Comparison of ENCODE assay signal across 8 cellular contexts in genomic region chr1:88462481-88463261, GRCh38.
A peak's percentile ranks its signal among the peaks of the same experiment; 100 is the strongest.
DNase-seq lines count a peak whose midpoint lies in the region; ATAC-seq and TF ChIP-seq lines count a peak whose summit lies in the region.

No MANE protein-coding gene starts in this region.

- no peaks in the 10 kb centered on the region for H3K36me3 ChIP-seq in NT2/D1 (ENCODE audit: insufficient read depth, insufficient read length, low read length)

- H3K36me3 Mint-ChIP-seq in nephron (ENCODE audit: low read depth) = no peaks in the 10 kb centered on the region

- H3K9ac ChIP-seq in NT2/D1 (ENCODE audit: insufficient read length, low read depth) = peak overlapping the region; percentile 78

- H3K27ac Mint-ChIP-seq in nephron = peak overlapping the region; percentile 64 to 91 (median 85)

- H3K27me3 Mint-ChIP-seq in nephron (ENCODE audit: low read depth) = no peaks in the 10 kb centered on the region

- DNase-seq in Daoy (ENCODE audit: low read depth) = peak; percentile 82
- DNase-seq in NT2/D1 (ENCODE audit: low read depth, low spot score) = peak; percentile 22
- DNase-seq in fibroblast of the aortic adventitia (ENCODE audit: low read depth) = peak; percentile 11

- no peaks in the 10 kb centered on the region for H3K9me3 Mint-ChIP-seq in nephron

- ATAC-seq in HG03460 (IDR thresholded peaks at IDR 0.05; ENCODE audit: unreplicated experiment) (no peak), HG02970 (IDR thresholded peaks at IDR 0.05; ENCODE audit: low FRiP score, unreplicated experiment) (no peak), HG03521 (IDR thresholded peaks at IDR 0.05; ENCODE audit: unreplicated experiment) (no peak)
- no peak for ATAC-seq in activated CD4-positive, CD25-positive, alpha-beta regulatory T cell treated with anti-CD3 and anti-CD28 coated beads, Interleukin-2, amount 50 U/mL, for 24 hours

- H3K9me3 ChIP-seq in NT2/D1 (ENCODE audit: insufficient read depth, low read length) = peaks cover 8% of the 10 kb centered on the region; the same call in 1 of the 2 replicates

- TF ChIP-seq CTCF in fibroblast of the aortic adventitia (IDR thresholded peaks at IDR 0.05; ENCODE audit: insufficient read depth, low read length) (no peak), nephron (IDR thresholded peaks at IDR 0.05; ENCODE audit: unreplicated experiment in 3 of 3) (no peak)

- peaks cover 5% of the 10 kb centered on the region for H3K27me3 ChIP-seq in NT2/D1 (ENCODE audit: insufficient read depth, insufficient read length)

- no peaks in the 10 kb centered on the region for H3K4me1 Mint-ChIP-seq in nephron

- peak overlapping the region; percentile 80 to 87 (median 87) for H3K4me3 Mint-ChIP-seq in nephron

- no peaks in the 10 kb centered on the region for H3K4me1 ChIP-seq in NT2/D1 (ENCODE audit: insufficient read depth, insufficient read length)

- H3K4me3 ChIP-seq in NT2/D1 (ENCODE audit: insufficient read length, low read depth) = peak overlapping the region; percentile 51
- H3K4me3 ChIP-seq in fibroblast of the aortic adventitia (ENCODE audit: low read depth, low read length) = peak overlapping the region; percentile 57

Comparison
In these comparisons a context has a peak if more than half of its experiments do, and no peak if none do; other contexts are left out.
1. DNase-seq: peak in every context shown above with its lines; median percentile 82 in Daoy; 22 in NT2/D1; 11 in fibroblast of the aortic adventitia.